ENCODE assay signal across 21 cellular contexts in genomic region chr16:5066511-5066910, GRCh38. TPM values are rescaled to one million over a fixed set of nuclear protein-coding genes. Genes with fewer than 3 reads are reported as not detected.
"Had no signal": no experiment of that assay in that cellular context is flagged by ENCODE, and none has a peak within 500 bp of the region (broad histone marks: within the 10 kb centered on the region; RNA-seq: fewer than 3 reads in every experiment).

No MANE protein-coding gene starts in this region.

- DNase-seq: activated CD4-positive, alpha-beta T cell treated with anti-CD3 and anti-CD28 coated beads for 1 hour; activated CD4-positive, alpha-beta T cell treated with anti-CD3 and anti-CD28 coated beads, Interleukin-2, amount 10 ng/mL, durations not matched to agents 24 days and 14 days; activated CD4-positive, alpha-beta T cell treated with anti-CD3 and anti-CD28 coated beads, Interleukin-2, amount 50 U/mL, for 48 hours; activated CD8-positive, alpha-beta memory T cell treated with anti-CD3 and anti-CD28 coated beads, Interleukin-2, amount 10 ng/mL, durations not matched to agents 7 days and 5 days; activated effector memory CD4-positive, alpha-beta T cell treated with Interleukin-2 at 50 U/mL for 16 hours; activated naive CD4-positive, alpha-beta T cell; activated T-cell treated with anti-CD3 and anti-CD28 coated beads, Interleukin-2, amount 50 U/mL, for 24 hours; NCI-H1105 treated with DMSO at 0.1 percent for 48 hours; NCI-H1436 treated with DMSO at 0.1 percent for 48 hours; NCI-H187; NCI-H2081 treated with DMSO at 0.1 percent for 48 hours; NCI-H446; NCI-H524; SIG-M5; T-helper 17 cell; T-helper 9 cell had no signal

- H3K27me3 ChIP-seq: breast epithelium had no signal

- H3K4me3 ChIP-seq: breast epithelium had no signal

- ATAC-seq: activated CD8-positive, alpha-beta memory T cell treated with anti-CD3 and anti-CD28 coated beads, Interleukin-2, amount 10 ng/mL, durations not matched to agents 7 days and 5 days; T-helper 17 cell; WTC11 had no signal

- H3K9me3 ChIP-seq: breast epithelium had no signal

- H3K36me3 ChIP-seq: breast epithelium had no signal

RNA-seq across cellular contexts. Expression of gene C16orf89, which starts 0.8 kb away (rescaled TPM):
- total RNA-seq: activated CD4-positive, alpha-beta T cell treated with anti-CD3 and anti-CD28 coated beads, Interleukin-2, amount 10 ng/mL, durations not matched to agents 24 days and 14 days; activated CD8-positive, alpha-beta memory T cell treated with anti-CD3 and anti-CD28 coated beads, Interleukin-2, amount 10 ng/mL, durations not matched to agents 7 days and 5 days; activated T-helper 1 cell treated with anti-CD3 and anti-CD28 coated beads, Interleukin-12 subunit alpha, Interleukin-12 subunit beta, Interleukin-2, Interleukin-4 antibody, amounts not matched to agents 30 ng/mL and 10 ng/mL and 1 ng/mL, durations not matched to agents 14 hours and 24 hours and 36 hours; OCI-LY7; RPMI7951; T-helper 17 cell had no signal
